In genomic region chr1:109617291-109617801, GRCh38 we compare ENCODE assay signal across 1 cellular context.
TF ChIP-seq lines count a peak whose summit lies in the region.

No MANE protein-coding gene starts in this region.

TF ChIP-seq in HepG2, 621 proteins besides CTCF, POLR2A, EP300 and RAD21 (continued from another document and continues in another):
- TF ChIP-seq ZBTB40 (IDR thresholded peaks at IDR 0.05) (no peak), ZBTB40 (CRISPR knock-in tag; IDR thresholded peaks at IDR 0.05) (no peak), DRAP1 (CRISPR knock-in tag; IDR thresholded peaks at IDR 0.05) (no peak), FOXA3 (CRISPR knock-in tag; IDR thresholded peaks at IDR 0.05) (no peak), TFDP2 (CRISPR knock-in tag; IDR thresholded peaks at IDR 0.05) (no peak), SOX6 (IDR thresholded peaks at IDR 0.05) (no peak), SOX6 (CRISPR knock-in tag; IDR thresholded peaks at IDR 0.05) (peak; percentile 51; the same call in 1 of the 2 replicates), MAF1 (CRISPR knock-in tag; IDR thresholded peaks at IDR 0.05; ENCODE audit: borderline replicate concordance) (no peak), AHDC1 (CRISPR knock-in tag; IDR thresholded peaks at IDR 0.05; ENCODE audit: borderline replicate concordance) (peak; percentile 22; the same call in 1 of the 2 replicates), KDM6A (CRISPR knock-in tag; IDR thresholded peaks at IDR 0.05; ENCODE audit: low read depth) (no peak), SRSF4 (IDR thresholded peaks at IDR 0.05; ENCODE audit: low read depth, low read length, poor library complexity, severe bottlenecking) (no peak), KLF15 (CRISPR knock-in tag; IDR thresholded peaks at IDR 0.05; ENCODE audit: borderline replicate concordance) (no peak), HOXA3 (CRISPR knock-in tag; IDR thresholded peaks at IDR 0.05) (no peak), HOXA9 (CRISPR knock-in tag; IDR thresholded peaks at IDR 0.05; ENCODE audit: borderline replicate concordance) (no peak), TRIM22 (IDR thresholded peaks at IDR 0.05) (no peak), KLF16 (CRISPR knock-in tag; IDR thresholded peaks at IDR 0.05) (0 out of 4 replicates have a peak, but pooled peaks of 1 of the 2 experiments have one; percentile 27), BATF2 (CRISPR knock-in tag; IDR thresholded peaks at IDR 0.05) (no peak), ZNF326 (CRISPR knock-in tag; IDR thresholded peaks at IDR 0.05; ENCODE audit: borderline replicate concordance) (no peak), NFYB (CRISPR knock-in tag; IDR thresholded peaks at IDR 0.05) (no peak), MED1 (CRISPR knock-in tag; IDR thresholded peaks at IDR 0.05) (0 out of 2 replicates have a peak, but pooled peaks have one; percentile 25), ATM (IDR thresholded peaks at IDR 0.05; ENCODE audit: borderline replicate concordance) (no peak), LBX2 (CRISPR knock-in tag; IDR thresholded peaks at IDR 0.05; ENCODE audit: borderline replicate concordance) (no peak), ZNF550 (CRISPR knock-in tag; IDR thresholded peaks at IDR 0.05; ENCODE audit: borderline replicate concordance) (no peak), SAP130 (CRISPR knock-in tag; IDR thresholded peaks at IDR 0.05; ENCODE audit: low read depth) (peak; percentile 58; the same call in 1 of the 2 replicates), NFE2 (CRISPR knock-in tag; IDR thresholded peaks at IDR 0.05) (no peak), ZNF672 (CRISPR knock-in tag; IDR thresholded peaks at IDR 0.05) (no peak), ZNF512B (CRISPR knock-in tag; IDR thresholded peaks at IDR 0.05; ENCODE audit: borderline replicate concordance) (no peak), ZNF138 (CRISPR knock-in tag; IDR thresholded peaks at IDR 0.05; ENCODE audit: low read depth) (no peak), NPAS2 (CRISPR knock-in tag; IDR thresholded peaks at IDR 0.05; ENCODE audit: borderline replicate concordance) (no peak), ZNF776 (CRISPR knock-in tag; IDR thresholded peaks at IDR 0.05) (no peak), SP5 (CRISPR knock-in tag; IDR thresholded peaks at IDR 0.05; ENCODE audit: borderline replicate concordance, low read depth) (no peak), ZNF12 (CRISPR knock-in tag; IDR thresholded peaks at IDR 0.05) (peak; percentile 68; the same call in 1 of the 2 replicates), TEAD3 (CRISPR knock-in tag; optimal IDR thresholded peaks at IDR 0.05; ENCODE audit: borderline replicate concordance) (peak; percentile 41), ZFY (CRISPR knock-in tag; IDR thresholded peaks at IDR 0.05) (no peak), ZNF883 (CRISPR knock-in tag; IDR thresholded peaks at IDR 0.05; ENCODE audit: not compliant biosample characterization) (no peak), PITX1 (CRISPR knock-in tag; IDR thresholded peaks at IDR 0.05) (0 out of 2 replicates have a peak, but pooled peaks have one; percentile 16), THAP11 (CRISPR knock-in tag; IDR thresholded peaks at IDR 0.05) (no peak), EED (CRISPR knock-in tag; IDR thresholded peaks at IDR 0.05) (no peak), CBFB (CRISPR knock-in tag; IDR thresholded peaks at IDR 0.05) (no peak), PLRG1 (conservative IDR thresholded peaks at IDR 0.05) (no peak), ZNF766 (CRISPR knock-in tag; IDR thresholded peaks at IDR 0.05; ENCODE audit: borderline replicate concordance) (no peak), GABPB1 (CRISPR knock-in tag; IDR thresholded peaks at IDR 0.05) (no peak), XRCC5 (optimal IDR thresholded peaks at IDR 0.05; ENCODE audit: low read length) (peak; percentile 29), REPIN1 (CRISPR knock-in tag; IDR thresholded peaks at IDR 0.05; ENCODE audit: borderline replicate concordance, low read depth) (no peak), KLF11 (CRISPR knock-in tag; IDR thresholded peaks at IDR 0.05) (peak; percentile 50; the same call in 1 of the 2 replicates)
